Comparison of ENCODE assay signal across 11 cellular contexts in the genomic region with DNA sequence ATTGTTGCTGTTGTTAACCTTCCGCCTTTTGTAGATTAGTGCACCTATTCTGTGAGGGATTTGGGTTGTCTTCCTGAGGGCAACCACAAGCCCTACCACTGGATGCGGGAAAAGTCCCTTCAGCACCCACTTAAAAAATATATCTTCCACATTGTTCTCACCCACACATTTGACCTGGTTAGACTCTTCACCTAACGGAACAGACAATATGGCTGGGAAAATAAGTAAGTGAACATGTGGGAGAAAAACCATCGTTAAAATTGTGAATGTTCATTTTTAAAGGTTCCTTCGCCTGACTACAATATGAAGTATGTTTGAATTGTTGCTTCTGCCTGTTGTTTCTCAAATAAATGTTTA.
DNase-seq lines count a peak whose midpoint lies in the region; ATAC-seq and TF ChIP-seq lines count a peak whose summit lies in the region.
"Had no signal": no experiment of that assay in that cellular context is flagged by ENCODE, and none has a peak within 500 bp of the region (broad histone marks: within the 10 kb centered on the region; RNA-seq: fewer than 3 reads in every experiment).

No MANE protein-coding gene starts in this region.

- H2BK120ac ChIP-seq in IMR-90 (ENCODE audit: low read depth, low read length), result no peak overlapping the region

- H3K9me3 ChIP-seq in IMR-90 (ENCODE audit: control insufficient read depth, insufficient read depth, low read length), result no peaks in the 10 kb centered on the region

- peak overlapping the region; percentile 78 for H3K27ac Mint-ChIP-seq in dendritic cell treated with granulocyte-macrophage colony-stimulating factor and Interleukin-4, amounts not matched to agents 40 ng/mL and 50 ng/mL, for 4 days

- H3K36me3 Mint-ChIP-seq in dendritic cell treated with granulocyte-macrophage colony-stimulating factor and Interleukin-4, amounts not matched to agents 40 ng/mL and 50 ng/mL, for 4 days (ENCODE audit: low read depth), result no peaks in the 10 kb centered on the region

- H3K56ac ChIP-seq in IMR-90 (ENCODE audit: extremely low read depth, insufficient read depth, low read length), result no peak overlapping the region

- intact Hi-C loops in IMR-90 (cut with micrococcal nuclease), result loop anchor here (1.0 to 5.0 kb wide), 5 partner anchors 62 to 398 kb away; no protein-coding TSS in a partner anchor
- intact Hi-C loops in dendritic cell treated with granulocyte-macrophage colony-stimulating factor and Interleukin-4, amounts not matched to agents 40 ng/mL and 50 ng/mL, for 4 days (cut with micrococcal nuclease), result loop anchor here (1.0 to 10.0 kb wide), 4 partner anchors 78 to 710 kb away; partner anchors contain the start of genes LPXN and ZFP91

- DNase-seq in IMR-90 (no peak), DMS153 treated with DMSO at 0.1 percent for 48 hours (lab: John Stamatoyannopoulos, UW; ENCODE audit: unreplicated experiment) (no peak), NCI-H2081 treated with DMSO at 0.1 percent for 48 hours (lab: John Stamatoyannopoulos, UW) (no peak), NCI-H2196 (lab: John Stamatoyannopoulos, UW; ENCODE audit: unreplicated experiment) (no peak)
- DNase-seq: cerebellar nuclear complex had no signal

- H2AFZ ChIP-seq in IMR-90 (replicated peaks; ENCODE audit: low read length, poor library complexity), result peak overlapping the region; percentile 33

- TF ChIP-seq CTCF in C4-2B (conservative IDR thresholded peaks at IDR 0.05), result peak; percentile 23
- no peak for TF ChIP-seq CTCF in IMR-90 (conservative IDR thresholded peaks at IDR 0.05; ENCODE audit: low read depth, low read length)

- no peak for TF ChIP-seq POLR2A in IMR-90 (IDR thresholded peaks at IDR 0.05; ENCODE audit: low read depth, low read length)

- H3K14ac ChIP-seq in IMR-90 (replicated peaks; ENCODE audit: low read depth, low read length), result no peak overlapping the region

- H3K27ac ChIP-seq in C4-2B (no peak overlapping the region), IMR-90 (ENCODE audit: insufficient read depth, low read length) (no peak overlapping the region)
- H3K27ac ChIP-seq: parathyroid adenoma had no signal

- no peaks in the 10 kb centered on the region for H4K20me1 ChIP-seq in IMR-90 (ENCODE audit: insufficient read depth, low read length)

- no peak overlapping the region for H3K4me3 Mint-ChIP-seq in dendritic cell treated with granulocyte-macrophage colony-stimulating factor and Interleukin-4, amounts not matched to agents 40 ng/mL and 50 ng/mL, for 4 days

- H3K4ac ChIP-seq in IMR-90 (ENCODE audit: low read depth, low read length), result no peak overlapping the region

- no peak overlapping the region for H3K4me3 ChIP-seq in IMR-90 (ENCODE audit: insufficient read depth, low read depth, low read length)
- H3K4me3 ChIP-seq: lung had no signal

- H3K36me3 ChIP-seq in IMR-90 (ENCODE audit: control insufficient read depth, insufficient read depth, low read length), result no peaks in the 10 kb centered on the region

- no peaks in the 10 kb centered on the region for H3K4me1 ChIP-seq in IMR-90 (ENCODE audit: control insufficient read depth, insufficient read depth, low read length)
- H3K4me1 ChIP-seq: parathyroid adenoma had no signal

- peaks cover 2% of the 10 kb centered on the region for H3K27me3 Mint-ChIP-seq in dendritic cell treated with granulocyte-macrophage colony-stimulating factor and Interleukin-4, amounts not matched to agents 40 ng/mL and 50 ng/mL, for 4 days

- CTCF ChIA-PET in IMR-90 (lab: Yijun Ruan, JAX), result no interaction called here

- no peak overlapping the region for H3K18ac ChIP-seq in IMR-90 (ENCODE audit: low read depth, low read length)

- in situ Hi-C loops in IMR-90 (cut with MboI; ENCODE audit: low sequenced_read_pairs), result loop anchor here (5.0 kb wide), 1 partner anchor 117 kb away; no protein-coding TSS in a partner anchor

- no peak overlapping the region for H2BK15ac ChIP-seq in IMR-90 (ENCODE audit: low read depth, low read length)

- no TSS peak for BruUV-seq in IMR-90 (replicated peaks; lab: Mats Ljungman, UMichigan)

- peak overlapping the region; percentile 39 for H2BK20ac ChIP-seq in IMR-90 (ENCODE audit: low read depth, low read length)

- H3K79me1 ChIP-seq in IMR-90 (ENCODE audit: low read depth in 1 of 2, low read length in 2 of 2), result no peaks in the 10 kb centered on the region

- H4K5ac ChIP-seq in IMR-90 (ENCODE audit: low read depth, low read length), result no peak overlapping the region

- POLR2A ChIA-PET in IMR-90 (lab: Charles Lee; ENCODE audit: unreplicated experiment), result no interaction called here

- ATAC-seq in GM19467 (IDR thresholded peaks at IDR 0.05; ENCODE audit: unreplicated experiment), result peak; percentile 20
- ATAC-seq in IMR-90 (ENCODE audit: low read depth), result peak; percentile 24; the same call in 1 of the 2 replicates
- no peak for ATAC-seq in GM19351 (IDR thresholded peaks at IDR 0.05; ENCODE audit: unreplicated experiment)

- dilution Hi-C loops in IMR-90 (cut with HindIII; ENCODE audit: low sequenced_read_pairs, unreplicated experiment), result no loop called here

- peaks cover 26% of the 10 kb centered on the region for H3K27me3 ChIP-seq in IMR-90 (ENCODE audit: control insufficient read depth, insufficient read depth, low read length)

- no peak overlapping the region for H2AK5ac ChIP-seq in IMR-90 (ENCODE audit: low read depth, low read length)

- no peak overlapping the region for H4K8ac ChIP-seq in IMR-90 (ENCODE audit: low read depth in 2 of 2, low read length in 2 of 2)

- H3K9ac ChIP-seq in IMR-90 (ENCODE audit: low read depth, low read length), result no peak overlapping the region
- H3K9ac ChIP-seq: parathyroid adenoma had no signal

- no peak for TF ChIP-seq RAD21 in IMR-90 (IDR thresholded peaks at IDR 0.05; ENCODE audit: low read length)

- no peak overlapping the region for H3K4me2 ChIP-seq in IMR-90 (ENCODE audit: low read depth, low read length)

- H3K9me3 Mint-ChIP-seq in dendritic cell treated with granulocyte-macrophage colony-stimulating factor and Interleukin-4, amounts not matched to agents 40 ng/mL and 50 ng/mL, for 4 days, result no peaks in the 10 kb centered on the region

- no peak overlapping the region for H3K23ac ChIP-seq in IMR-90 (ENCODE audit: low read depth, low read length)

- WGBS in IMR-90 (ENCODE audit: extremely low coverage in 2 of 2, insufficient read length in 1 of 2), 2 experiments, result no CpG with 5 or more reads among the region's 5 CpGs

- H3K9me1 ChIP-seq in IMR-90 (ENCODE audit: insufficient read depth, low read length), result no peaks in the 10 kb centered on the region

- H4K91ac ChIP-seq in IMR-90 (ENCODE audit: insufficient read depth, low read depth, low read length), result no peak overlapping the region

- no peak overlapping the region for H2BK5ac ChIP-seq in IMR-90 (ENCODE audit: low read depth, low read length, poor library complexity, severe bottlenecking)

- H2AK9ac ChIP-seq in IMR-90 (replicated peaks; ENCODE audit: low read depth, low read length, poor library complexity), result peak overlapping the region; percentile 70

- H3K4me1 Mint-ChIP-seq in dendritic cell treated with granulocyte-macrophage colony-stimulating factor and Interleukin-4, amounts not matched to agents 40 ng/mL and 50 ng/mL, for 4 days (ENCODE audit: low read depth), result peaks cover 52% of the 10 kb centered on the region

TF ChIP-seq in IMR-90, 13 proteins besides CTCF, POLR2A, EP300 and RAD21:
- TF ChIP-seq BHLHE40 (IDR thresholded peaks at IDR 0.05; ENCODE audit: low read depth, low read length), result no peak
- TF ChIP-seq RCOR1 (IDR thresholded peaks at IDR 0.05; ENCODE audit: insufficient replicate concordance, low read length), result no peak
- no peak for TF ChIP-seq MAFK (IDR thresholded peaks at IDR 0.05; ENCODE audit: low read depth, low read length)
- TF ChIP-seq, protein P1, sequence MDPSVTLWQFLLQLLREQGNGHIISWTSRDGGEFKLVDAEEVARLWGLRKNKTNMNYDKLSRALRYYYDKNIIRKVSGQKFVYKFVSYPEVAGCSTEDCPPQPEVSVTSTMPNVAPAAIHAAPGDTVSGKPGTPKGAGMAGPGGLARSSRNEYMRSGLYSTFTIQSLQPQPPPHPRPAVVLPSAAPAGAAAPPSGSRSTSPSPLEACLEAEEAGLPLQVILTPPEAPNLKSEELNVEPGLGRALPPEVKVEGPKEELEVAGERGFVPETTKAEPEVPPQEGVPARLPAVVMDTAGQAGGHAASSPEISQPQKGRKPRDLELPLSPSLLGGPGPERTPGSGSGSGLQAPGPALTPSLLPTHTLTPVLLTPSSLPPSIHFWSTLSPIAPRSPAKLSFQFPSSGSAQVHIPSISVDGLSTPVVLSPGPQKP (IDR thresholded peaks at IDR 0.05; ENCODE audit: borderline replicate concordance, low read depth, low read length), result no peak
- no peak for TF ChIP-seq FOS (IDR thresholded peaks at IDR 0.05; ENCODE audit: low read depth, low read length)
- TF ChIP-seq, protein P2, sequence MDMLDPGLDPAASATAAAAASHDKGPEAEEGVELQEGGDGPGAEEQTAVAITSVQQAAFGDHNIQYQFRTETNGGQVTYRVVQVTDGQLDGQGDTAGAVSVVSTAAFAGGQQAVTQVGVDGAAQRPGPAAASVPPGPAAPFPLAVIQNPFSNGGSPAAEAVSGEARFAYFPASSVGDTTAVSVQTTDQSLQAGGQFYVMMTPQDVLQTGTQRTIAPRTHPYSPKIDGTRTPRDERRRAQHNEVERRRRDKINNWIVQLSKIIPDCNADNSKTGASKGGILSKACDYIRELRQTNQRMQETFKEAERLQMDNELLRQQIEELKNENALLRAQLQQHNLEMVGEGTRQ (IDR thresholded peaks at IDR 0.05; ENCODE audit: low read depth, low read length), result no peak
- no peak for TF ChIP-seq CHD1 (IDR thresholded peaks at IDR 0.05; ENCODE audit: low read depth, low read length)
- no peak for TF ChIP-seq MAZ (IDR thresholded peaks at IDR 0.05; ENCODE audit: borderline replicate concordance, low read depth, low read length)
- no peak for TF ChIP-seq CEBPB (IDR thresholded peaks at IDR 0.05; ENCODE audit: low read depth, low read length)
- no peak for TF ChIP-seq NFE2L2 (IDR thresholded peaks at IDR 0.05; ENCODE audit: low read depth, low read length)
- no peak for TF ChIP-seq MXI1 (IDR thresholded peaks at IDR 0.05; ENCODE audit: borderline replicate concordance, low read depth, low read length)
- TF ChIP-seq RFX5 (IDR thresholded peaks at IDR 0.05; ENCODE audit: low read depth, low read length), result no peak
- no peak for TF ChIP-seq SMC3 (IDR thresholded peaks at IDR 0.05; ENCODE audit: low read depth, low read length)
TF ChIP-seq in IMR-90: peak in this region for 0.
